In the genomic region with DNA sequence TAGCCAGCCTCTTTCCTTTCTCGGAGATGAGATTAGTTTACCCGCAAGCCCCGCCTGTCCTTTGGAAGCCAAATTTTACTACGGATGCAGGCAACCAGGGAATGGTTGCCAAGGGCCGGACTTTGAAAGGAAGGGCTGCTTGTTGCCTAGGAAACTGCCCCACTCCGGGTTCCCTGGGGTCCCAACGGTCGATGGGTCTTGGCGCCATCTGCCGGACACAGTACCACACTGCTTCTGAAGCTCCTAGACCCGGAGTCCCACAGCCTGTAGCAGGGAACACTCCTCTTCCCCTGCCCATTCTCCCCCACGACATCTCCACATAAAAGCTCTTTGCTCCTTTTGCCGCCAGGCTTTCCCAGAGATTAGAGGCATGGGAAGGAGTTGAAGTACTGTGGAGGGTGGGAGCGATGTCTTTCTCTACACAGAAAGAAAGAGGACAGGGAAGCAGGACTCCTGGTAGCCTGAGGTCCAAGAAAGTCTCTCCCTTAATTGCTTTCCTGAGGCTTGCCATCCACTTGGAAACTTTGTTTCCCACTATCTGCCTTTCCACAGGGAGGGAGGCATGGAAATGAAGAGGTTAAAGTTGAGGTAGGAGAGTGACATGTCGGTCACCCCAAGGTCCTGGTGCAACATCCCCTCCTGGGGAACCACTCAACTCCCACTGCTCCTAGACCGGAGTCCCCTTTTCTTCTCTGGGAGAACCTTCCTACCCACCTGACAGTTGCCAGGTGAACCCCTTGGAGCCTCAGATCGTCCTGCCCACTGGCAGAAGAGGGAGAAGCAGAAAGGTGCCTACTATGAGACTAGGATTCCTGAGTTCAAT, we compare ENCODE assay signal across 8 cellular contexts. TPM values are rescaled to one million over a fixed set of nuclear protein-coding genes. Genes with fewer than 3 reads are reported as not detected.
DNase-seq lines count a peak whose midpoint lies in the region; ATAC-seq and TF ChIP-seq lines count a peak whose summit lies in the region.

No MANE protein-coding gene starts in this region.

- H3K9ac ChIP-seq in Loucy (ENCODE audit: low read depth, low read length, poor library complexity, severe bottlenecking): peak overlapping the region; percentile 25

- TF ChIP-seq CTCF in Caco-2 (IDR thresholded peaks at IDR 0.05; ENCODE audit: insufficient read depth in 1 of 2, low read depth in 1 of 2, low read length in 1 of 2, severe bottlenecking in 1 of 2, unreplicated experiment in 1 of 2) (peak; percentile 81 to 91), Loucy (conservative IDR thresholded peaks at IDR 0.05; ENCODE audit: low read length) (peak; percentile 90), cardiac muscle cell (IDR thresholded peaks at IDR 0.05; ENCODE audit: low read depth, low read length) (peak; percentile 90), psoas muscle (IDR thresholded peaks at IDR 0.05) (peak; percentile 90)

- no peak overlapping the region for H3K27ac ChIP-seq in cardiac muscle cell
- H3K27ac ChIP-seq in psoas muscle: no peak overlapping the region

- no peak overlapping the region for H3K27ac Mint-ChIP-seq in Caco-2 (ENCODE audit: unreplicated experiment)
- H3K27ac Mint-ChIP-seq in activated naive CD8-positive, alpha-beta T cell treated with anti-CD3 and anti-CD28 coated beads for 36 hours: no peak overlapping the region

- no peak overlapping the region for H3K4me3 ChIP-seq in Caco-2 (ENCODE audit: low read depth, low read length)
- H3K4me3 ChIP-seq in Loucy (ENCODE audit: low read length, poor library complexity, severe bottlenecking): no peak overlapping the region
- no peak overlapping the region for H3K4me3 ChIP-seq in cardiac muscle cell
- H3K4me3 ChIP-seq in psoas muscle: no peak overlapping the region

- POLR2A ChIA-PET in Caco-2 (lab: Charles Lee): interaction anchor here (0.9 kb wide), 1 partner anchor 40 kb away, joined by 4 read pairs; no protein-coding TSS in a partner anchor

- no peaks in the 10 kb centered on the region for H3F3A ChIP-seq in Loucy (ENCODE audit: low read depth)

- 0 out of 2 replicates have a peak overlapping the region, but pooled peaks have one; percentile 68 for H2AFZ ChIP-seq in Loucy (ENCODE audit: low read length)

- no peaks in the 10 kb centered on the region for H3K27me3 Mint-ChIP-seq in Caco-2 (ENCODE audit: insufficient read depth, unreplicated experiment)
- peaks cover 10% of the 10 kb centered on the region for H3K27me3 Mint-ChIP-seq in activated naive CD8-positive, alpha-beta T cell treated with anti-CD3 and anti-CD28 coated beads for 36 hours

- CTCF ChIA-PET in Caco-2 (lab: Charles Lee): interaction anchor here (0.6 to 7.2 kb wide), 13 partner anchors 9 to 178 kb away, joined by 3 to 109 read pairs (median 4); a partner anchor contains a TSS

- no peak overlapping the region for H3K4me3 Mint-ChIP-seq in Caco-2 (ENCODE audit: unreplicated experiment)
- no peak overlapping the region for H3K4me3 Mint-ChIP-seq in activated naive CD8-positive, alpha-beta T cell treated with anti-CD3 and anti-CD28 coated beads for 36 hours

- H3K79me2 ChIP-seq in Loucy (ENCODE audit: insufficient read depth, low read length): no peaks in the 10 kb centered on the region

- ATAC-seq in GM21390 (IDR thresholded peaks at IDR 0.05; ENCODE audit: unreplicated experiment) (peak; percentile 87), SK-N-SH treated with all-trans-retinoic acid at 6 μM for 48 hours (peak; percentile 92), psoas muscle (peak; percentile 75 to 94 (median 86)), HG03442 (IDR thresholded peaks at IDR 0.05; ENCODE audit: unreplicated experiment) (no peak)

- DNase-seq in Caco-2 (peak; percentile 82 to 85), cardiac muscle cell (ENCODE audit: low read depth in 1 of 2, low spot score in 1 of 2) (peak; percentile 90 to 91), psoas muscle (peak; percentile 83 to 92)
- DNase-seq in activated naive CD8-positive, alpha-beta T cell treated with anti-CD3 and anti-CD28 coated beads for 36 hours: peak; percentile 65

- H3K4me1 Mint-ChIP-seq in Caco-2 (ENCODE audit: low read depth, unreplicated experiment): no peaks in the 10 kb centered on the region
- peaks cover 2% of the 10 kb centered on the region for H3K4me1 Mint-ChIP-seq in activated naive CD8-positive, alpha-beta T cell treated with anti-CD3 and anti-CD28 coated beads for 36 hours

- H3K9me3 ChIP-seq in Caco-2: no peaks in the 10 kb centered on the region
- no peaks in the 10 kb centered on the region for H3K9me3 ChIP-seq in Loucy (ENCODE audit: insufficient read depth, low read depth, low read length)
- no peaks in the 10 kb centered on the region for H3K9me3 ChIP-seq in cardiac muscle cell (ENCODE audit: low read depth)
- no peaks in the 10 kb centered on the region for H3K9me3 ChIP-seq in psoas muscle

- H3K27me3 ChIP-seq in Caco-2 (replicated peaks; ENCODE audit: control insufficient read depth, insufficient read depth, low read length) (no peaks in the 10 kb centered on the region), Loucy (ENCODE audit: insufficient read depth, low read length, poor library complexity, severe bottlenecking) (no peaks in the 10 kb centered on the region), cardiac muscle cell (no peaks in the 10 kb centered on the region), psoas muscle (ENCODE audit: insufficient read depth in 3 of 3, low read length in 2 of 3) (no peaks in the 10 kb centered on the region)

- H3K9me2 ChIP-seq in Loucy (replicated peaks; ENCODE audit: low read depth, low read length): no peaks in the 10 kb centered on the region

- intact Hi-C loops in Caco-2 (cut with micrococcal nuclease; ENCODE audit: unreplicated experiment): loop anchor here (1.0 kb wide), 1 partner anchor 41 kb away; no protein-coding TSS in a partner anchor
- intact Hi-C loops in psoas muscle (cut with DNase I): loop anchor here (1.0 to 2.0 kb wide), 2 partner anchors 39 to 40 kb away; no protein-coding TSS in a partner anchor

- no peak overlapping the region for H3K4me2 ChIP-seq in Loucy (ENCODE audit: low read depth, low read length, poor library complexity, severe bottlenecking)

- no peaks in the 10 kb centered on the region for H4K20me1 ChIP-seq in Loucy (ENCODE audit: insufficient read depth, low read length, poor library complexity, severe bottlenecking)

- H3K9me3 Mint-ChIP-seq in Caco-2 (ENCODE audit: unreplicated experiment): no peaks in the 10 kb centered on the region
- no peaks in the 10 kb centered on the region for H3K9me3 Mint-ChIP-seq in activated naive CD8-positive, alpha-beta T cell treated with anti-CD3 and anti-CD28 coated beads for 36 hours

- H3K4me1 ChIP-seq in Caco-2 (no peaks in the 10 kb centered on the region), Loucy (ENCODE audit: insufficient read depth, low read length, poor library complexity, severe bottlenecking) (peaks cover 47% of the 10 kb centered on the region), cardiac muscle cell (ENCODE audit: low read depth) (peaks cover 3% of the 10 kb centered on the region), psoas muscle (peaks cover 19% of the 10 kb centered on the region)

- BruUV-seq in Caco-2 (replicated peaks; lab: Mats Ljungman, UMichigan): no TSS peak

- WGBS in psoas muscle, 3 donors: 11 to 13% (median 12%) methylated on average over 17 of the region's 17 CpGs

- no peaks in the 10 kb centered on the region for H3K36me3 ChIP-seq in Caco-2 (ENCODE audit: control insufficient read depth, insufficient read depth, low read length)
- no peaks in the 10 kb centered on the region for H3K36me3 ChIP-seq in Loucy (ENCODE audit: insufficient read depth, low read length)
- H3K36me3 ChIP-seq in cardiac muscle cell: no peaks in the 10 kb centered on the region
- no peaks in the 10 kb centered on the region for H3K36me3 ChIP-seq in psoas muscle (ENCODE audit: insufficient read depth in 1 of 2, low read depth in 1 of 2)

- H3K36me3 Mint-ChIP-seq in Caco-2 (ENCODE audit: insufficient read depth, unreplicated experiment): no peaks in the 10 kb centered on the region
- no peaks in the 10 kb centered on the region for H3K36me3 Mint-ChIP-seq in activated naive CD8-positive, alpha-beta T cell treated with anti-CD3 and anti-CD28 coated beads for 36 hours

RNA-seq across cellular contexts. Expression of a gene that starts 21.9 kb away (rescaled TPM):
- total RNA-seq in Caco-2 (2022): 39.9 and 43.5 TPM in 2 replicates
- 10 to 100 TPM; 71.0 to 73.9 TPM for total RNA-seq in activated naive CD8-positive, alpha-beta T cell treated with anti-CD3 and anti-CD28 coated beads for 36 hours
- total RNA-seq in cardiac muscle cell: 23.1 and 24.0 TPM in 2 replicates
- 20.5 and 27.5 TPM in 2 replicates for polyA plus RNA-seq in cardiac muscle cell
- 10 to 100 TPM in 1 of 4 donors, 1 to 10 TPM in 3; 6.2 to 10.3 (median 8.6) TPM for total RNA-seq in psoas muscle
- polyA plus RNA-seq in psoas muscle: 1 to 10 TPM; 5.6 to 8.8 (median 6.2) TPM

RNA-seq across cellular contexts. Expression of a gene that starts 26.4 kb away (rescaled TPM):
- total RNA-seq in Caco-2 (2022): 0.37 and 0.43 TPM in 2 replicates
- under 1 TPM; 0.18 to 0.27 TPM for total RNA-seq in activated naive CD8-positive, alpha-beta T cell treated with anti-CD3 and anti-CD28 coated beads for 36 hours
- 17.6 and 26.6 TPM in 2 replicates for total RNA-seq in cardiac muscle cell
- 13.2 and 20.7 TPM in 2 replicates for polyA plus RNA-seq in cardiac muscle cell
- 10 to 100 TPM in 2 of 4 donors, 1 to 10 TPM in 2; 2.0 to 27.7 (median 8.1) TPM for total RNA-seq in psoas muscle
- polyA plus RNA-seq in psoas muscle: 1 to 10 TPM in 2 of 3 donors, under 1 TPM in 1; 0.87 to 3.5 (median 3.0) TPM

RNA-seq across cellular contexts. Expression of a gene that starts 44.2 kb away (rescaled TPM):
- total RNA-seq in Caco-2 (2022) (68.0 and 71.4 TPM in 2 replicates), cardiac muscle cell (13.1 and 26.4 TPM in 2 replicates), psoas muscle (10 to 100 TPM; 22.8 to 33.4 (median 28.7) TPM)
- 10 to 100 TPM; 80.2 to 81.8 TPM for total RNA-seq in activated naive CD8-positive, alpha-beta T cell treated with anti-CD3 and anti-CD28 coated beads for 36 hours
- polyA plus RNA-seq in cardiac muscle cell (23.0 and 33.5 TPM in 2 replicates), psoas muscle (10 to 100 TPM; 26.0 to 45.0 (median 38.2) TPM)
